ENCODE assay signal across 9 cellular contexts in genomic region chr16:67243481-67243880, GRCh38. TPM values are rescaled to one million over a fixed set of nuclear protein-coding genes. Genes with fewer than 3 reads are reported as not detected.
DNase-seq lines count a peak whose midpoint lies in the region; ATAC-seq and TF ChIP-seq lines count a peak whose summit lies in the region.
"Had no signal": no experiment of that assay in that cellular context is flagged by ENCODE, and none has a peak within 500 bp of the region (broad histone marks: within the 10 kb centered on the region; RNA-seq: fewer than 3 reads in every experiment).

No MANE protein-coding gene starts in this region.

- H3K4me1 ChIP-seq in A673 (ENCODE audit: insufficient read depth, low read length, poor library complexity, severe bottlenecking) (peaks cover 58% of the 10 kb centered on the region), muscle layer of duodenum (ENCODE audit: control insufficient read depth in 1 of 2, insufficient read depth in 2 of 2, low read length in 2 of 2) (peaks cover 15 to 40% of the 10 kb centered on the region in 2 donors)

- H3K36me3 Mint-ChIP-seq in IgD-negative memory B cell = no peaks in the 10 kb centered on the region
- H3K36me3 Mint-ChIP-seq in central memory CD8-positive, alpha-beta T cell (ENCODE audit: insufficient read depth) = peaks cover 2% of the 10 kb centered on the region

- no peaks in the 10 kb centered on the region for H3K27me3 ChIP-seq in A673 (replicated peaks; ENCODE audit: insufficient read depth, low read depth, low read length, poor library complexity)
- no peaks in the 10 kb centered on the region for H3K27me3 ChIP-seq in muscle layer of duodenum (ENCODE audit: low read depth, low read length)

- H3K9me3 Mint-ChIP-seq in IgD-negative memory B cell = no peaks in the 10 kb centered on the region
- no peaks in the 10 kb centered on the region for H3K9me3 Mint-ChIP-seq in central memory CD8-positive, alpha-beta T cell

- no peak overlapping the region for H3K4me3 ChIP-seq in A673 (ENCODE audit: low read depth, low read length, poor library complexity, severe bottlenecking)
- H3K4me3 ChIP-seq in muscle layer of duodenum (ENCODE audit: low read depth in 1 of 2, low read length in 2 of 2) = no peak overlapping the region

- no peak for TF ChIP-seq CTCF in A673 (conservative IDR thresholded peaks at IDR 0.05; ENCODE audit: low read depth, low read length)

- H3K27ac ChIP-seq in A673 (ENCODE audit: low read depth, low read length, poor library complexity, severe bottlenecking) (peak overlapping the region; percentile 79), muscle layer of duodenum (ENCODE audit: low read length) (peak overlapping the region; percentile 88)

- H3K36me3 ChIP-seq in A673 (ENCODE audit: insufficient read depth, low read length, poor library complexity, severe bottlenecking) = peaks cover 2% of the 10 kb centered on the region
- peaks cover 14 to 19% of the 10 kb centered on the region in 2 donors for H3K36me3 ChIP-seq in muscle layer of duodenum (ENCODE audit: control insufficient read depth in 1 of 2, insufficient read depth in 2 of 2, low read length in 2 of 2)

- H3K4me3 Mint-ChIP-seq in IgD-negative memory B cell = peak overlapping the region in 1 of 4 donors; percentile 88
- no peak overlapping the region for H3K4me3 Mint-ChIP-seq in central memory CD8-positive, alpha-beta T cell

- CTCF ChIA-PET in A673 (lab: Charles Lee) = no interaction called here

- no peaks in the 10 kb centered on the region for H3K9me3 ChIP-seq in A673 (ENCODE audit: low read depth, low read length, poor library complexity, severe bottlenecking)
- H3K9me3 ChIP-seq in muscle layer of duodenum (ENCODE audit: control insufficient read depth in 1 of 2, low read length in 2 of 2) = no peaks in the 10 kb centered on the region

- ATAC-seq in central memory CD8-positive, alpha-beta T cell (replicated peaks; ENCODE audit: extremely low read depth, poor library complexity, severe bottlenecking) = no peak
- no peak for ATAC-seq in GM18517 (IDR thresholded peaks at IDR 0.05; ENCODE audit: unreplicated experiment)

- intact Hi-C loops in A673 (cut with micrococcal nuclease; ENCODE audit: unreplicated experiment) = no loop called here

- POLR2A ChIA-PET in A673 (lab: Charles Lee; ENCODE audit: low non-redundant PET) = interaction anchor here (0.6 kb wide), 1 partner anchor 12 kb away, joined by 3 read pairs; no protein-coding TSS in a partner anchor

- H3K27me3 Mint-ChIP-seq in IgD-negative memory B cell = peaks cover 6% of the 10 kb centered on the region
- no peaks in the 10 kb centered on the region for H3K27me3 Mint-ChIP-seq in central memory CD8-positive, alpha-beta T cell

- BruUV-seq in A673 (replicated peaks; lab: Mats Ljungman, UMichigan) = no TSS peak

- peaks cover 22 to 27% (median 24%) of the 10 kb centered on the region in 3 donors for H3K4me1 Mint-ChIP-seq in IgD-negative memory B cell
- H3K4me1 Mint-ChIP-seq in central memory CD8-positive, alpha-beta T cell = peaks cover 41% of the 10 kb centered on the region

- H3K27ac Mint-ChIP-seq in IgD-negative memory B cell = peak overlapping the region in 2 of 3 donors; percentile 94 to 95
- H3K27ac Mint-ChIP-seq in central memory CD8-positive, alpha-beta T cell (ENCODE audit: low read depth) = peak overlapping the region; percentile 97

- peak; percentile 37 for DNase-seq in A673 (ENCODE audit: low spot score)
- DNase-seq in central memory CD8-positive, alpha-beta T cell (ENCODE audit: low spot score in 2 of 2) = no peak
- no peak for DNase-seq in GF-D8 (lab: John Stamatoyannopoulos, UW)
- no peak for DNase-seq in NCI-H226
- no peak for DNase-seq in H4 (ENCODE audit: low spot score)
- DNase-seq: NCI-H2107 had no signal

RNA-seq across cellular contexts. Expression of gene FHOD1, which starts 3.8 kb away (rescaled TPM):
- 94.9 and 96.4 TPM in 2 replicates for total RNA-seq in A673 (2021)
- polyA plus RNA-seq in IgD-negative memory B cell = 3.8 TPM
- total RNA-seq in H4 (2014; rRNA removed; shearing (Covaris generic)) = 18.4 and 21.2 TPM in 2 replicates

RNA-seq across cellular contexts. Expression of gene SLC9A5, which starts 5.3 kb away (rescaled TPM):
- 2.4 and 3.6 TPM in 2 replicates for total RNA-seq in A673 (2021)
- polyA plus RNA-seq in IgD-negative memory B cell = 0.75 TPM
- total RNA-seq in H4 (2014; rRNA removed; shearing (Covaris generic)) = 0.81 and 1.4 TPM in 2 replicates

RNA-seq across cellular contexts. Expression of gene TMEM208, which starts 16.6 kb away (rescaled TPM):
- 30.4 and 38.2 TPM in 2 replicates for total RNA-seq in A673 (2021)
- 64.2 TPM for polyA plus RNA-seq in IgD-negative memory B cell
- 31.1 and 38.4 TPM in 2 replicates for total RNA-seq in H4 (2014; rRNA removed; shearing (Covaris generic))

RNA-seq across cellular contexts. Expression of gene PLEKHG4, which starts 35.9 kb away (rescaled TPM):
- 5.8 and 8.9 TPM in 2 replicates for total RNA-seq in A673 (2021)
- 0.65 TPM for polyA plus RNA-seq in IgD-negative memory B cell
- 2.4 and 6.7 TPM in 2 replicates for total RNA-seq in H4 (2014; rRNA removed; shearing (Covaris generic))

RNA-seq across cellular contexts. Expression of gene ELMO3, which starts 44.5 kb away (rescaled TPM):
- total RNA-seq in A673 (2021) = 3.3 and 4.7 TPM in 2 replicates
- 0.35 TPM for polyA plus RNA-seq in IgD-negative memory B cell
- 0.06 and 0.29 TPM in 2 replicates for total RNA-seq in H4 (2014; rRNA removed; shearing (Covaris generic))
